1 cellular context compared by ENCODE assay signal in genomic region chr22:33920927-33921575, GRCh38.
A peak's percentile ranks its signal among the peaks of the same experiment; 100 is the strongest.
TF ChIP-seq lines count a peak whose summit lies in the region.

No MANE protein-coding gene starts in this region.

TF ChIP-seq in K562, 482 proteins besides CTCF, POLR2A, EP300 and RAD21 (continued from another document):
- TF ChIP-seq, protein P1, sequence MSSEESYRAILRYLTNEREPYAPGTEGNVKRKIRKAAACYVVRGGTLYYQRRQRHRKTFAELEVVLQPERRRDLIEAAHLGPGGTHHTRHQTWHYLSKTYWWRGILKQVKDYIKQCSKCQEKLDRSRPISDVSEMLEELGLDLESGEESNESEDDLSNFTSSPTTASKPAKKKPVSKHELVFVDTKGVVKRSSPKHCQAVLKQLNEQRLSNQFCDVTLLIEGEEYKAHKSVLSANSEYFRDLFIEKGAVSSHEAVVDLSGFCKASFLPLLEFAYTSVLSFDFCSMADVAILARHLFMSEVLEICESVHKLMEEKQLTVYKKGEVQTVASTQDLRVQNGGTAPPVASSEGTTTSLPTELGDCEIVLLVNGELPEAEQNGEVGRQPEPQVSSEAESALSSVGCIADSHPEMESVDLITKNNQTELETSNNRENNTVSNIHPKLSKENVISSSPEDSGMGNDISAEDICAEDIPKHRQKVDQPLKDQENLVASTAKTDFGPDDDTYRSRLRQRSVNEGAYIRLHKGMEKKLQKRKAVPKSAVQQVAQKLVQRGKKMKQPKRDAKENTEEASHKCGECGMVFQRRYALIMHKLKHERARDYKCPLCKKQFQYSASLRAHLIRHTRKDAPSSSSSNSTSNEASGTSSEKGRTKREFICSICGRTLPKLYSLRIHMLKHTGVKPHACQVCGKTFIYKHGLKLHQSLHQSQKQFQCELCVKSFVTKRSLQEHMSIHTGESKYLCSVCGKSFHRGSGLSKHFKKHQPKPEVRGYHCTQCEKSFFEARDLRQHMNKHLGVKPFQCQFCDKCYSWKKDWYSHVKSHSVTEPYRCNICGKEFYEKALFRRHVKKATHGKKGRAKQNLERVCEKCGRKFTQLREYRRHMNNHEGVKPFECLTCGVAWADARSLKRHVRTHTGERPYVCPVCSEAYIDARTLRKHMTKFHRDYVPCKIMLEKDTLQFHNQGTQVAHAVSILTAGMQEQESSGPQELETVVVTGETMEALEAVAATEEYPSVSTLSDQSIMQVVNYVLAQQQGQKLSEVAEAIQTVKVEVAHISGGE (CRISPR knock-in tag; IDR thresholded peaks at IDR 0.05), result no peak
- TF ChIP-seq POLR2G (IDR thresholded peaks at IDR 0.05; ENCODE audit: low read depth, low read length), result 0 out of 2 replicates have a peak, but pooled peaks have one; percentile 37
- TF ChIP-seq TEAD1 (CRISPR knock-in tag; IDR thresholded peaks at IDR 0.05), result no peak
- TF ChIP-seq U2AF1 (optimal IDR thresholded peaks at IDR 0.05; ENCODE audit: low read depth, low read length), result no peak
- TF ChIP-seq ZNF785 (CRISPR knock-in tag; IDR thresholded peaks at IDR 0.05), result no peak
- no peak for TF ChIP-seq THRAP3 (IDR thresholded peaks at IDR 0.05; ENCODE audit: borderline replicate concordance)
- TF ChIP-seq, protein P2, sequence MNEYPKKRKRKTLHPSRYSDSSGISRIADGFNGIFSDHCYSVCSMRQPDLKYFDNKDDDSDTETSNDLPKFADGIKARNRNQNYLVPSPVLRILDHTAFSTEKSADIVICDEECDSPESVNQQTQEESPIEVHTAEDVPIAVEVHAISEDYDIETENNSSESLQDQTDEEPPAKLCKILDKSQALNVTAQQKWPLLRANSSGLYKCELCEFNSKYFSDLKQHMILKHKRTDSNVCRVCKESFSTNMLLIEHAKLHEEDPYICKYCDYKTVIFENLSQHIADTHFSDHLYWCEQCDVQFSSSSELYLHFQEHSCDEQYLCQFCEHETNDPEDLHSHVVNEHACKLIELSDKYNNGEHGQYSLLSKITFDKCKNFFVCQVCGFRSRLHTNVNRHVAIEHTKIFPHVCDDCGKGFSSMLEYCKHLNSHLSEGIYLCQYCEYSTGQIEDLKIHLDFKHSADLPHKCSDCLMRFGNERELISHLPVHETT (CRISPR knock-in tag; conservative IDR thresholded peaks at IDR 0.05 in 1 of 2, IDR thresholded peaks at IDR 0.05 in 1 of 2), result no peak
- no peak for TF ChIP-seq C11orf30 (IDR thresholded peaks at IDR 0.05; ENCODE audit: low read depth)
- TF ChIP-seq, protein P3, sequence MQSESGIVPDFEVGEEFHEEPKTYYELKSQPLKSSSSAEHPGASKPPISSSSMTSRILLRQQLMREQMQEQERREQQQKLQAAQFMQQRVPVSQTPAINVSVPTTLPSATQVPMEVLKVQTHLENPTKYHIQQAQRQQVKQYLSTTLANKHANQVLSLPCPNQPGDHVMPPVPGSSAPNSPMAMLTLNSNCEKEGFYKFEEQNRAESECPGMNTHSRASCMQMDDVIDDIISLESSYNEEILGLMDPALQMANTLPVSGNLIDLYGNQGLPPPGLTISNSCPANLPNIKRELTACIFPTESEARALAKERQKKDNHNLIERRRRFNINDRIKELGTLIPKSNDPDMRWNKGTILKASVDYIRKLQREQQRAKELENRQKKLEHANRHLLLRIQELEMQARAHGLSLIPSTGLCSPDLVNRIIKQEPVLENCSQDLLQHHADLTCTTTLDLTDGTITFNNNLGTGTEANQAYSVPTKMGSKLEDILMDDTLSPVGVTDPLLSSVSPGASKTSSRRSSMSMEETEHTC (IDR thresholded peaks at IDR 0.05), result no peak
- TF ChIP-seq CTCFL (IDR thresholded peaks at IDR 0.05; ENCODE audit: borderline replicate concordance, insufficient read depth, low read depth, low read length, poor library complexity, severe bottlenecking), result no peak
- TF ChIP-seq NFYB (IDR thresholded peaks at IDR 0.05; ENCODE audit: extremely low read depth, insufficient read length), result peak; percentile 25
- no peak for TF ChIP-seq ZFX (CRISPR knock-in tag; IDR thresholded peaks at IDR 0.05)
- no peak for TF ChIP-seq RBM17 (IDR thresholded peaks at IDR 0.05; ENCODE audit: borderline replicate concordance, low read depth, low read length)
- no peak for TF ChIP-seq HCFC1 (IDR thresholded peaks at IDR 0.05; ENCODE audit: low read depth, low read length)
- no peak for TF ChIP-seq PYGO2 (tag; IDR thresholded peaks at IDR 0.05)
- peak; percentile 48 for TF ChIP-seq HMGN3 (IDR thresholded peaks at IDR 0.05; ENCODE audit: borderline replicate concordance, extremely low read depth, insufficient read length, low read depth, low read length)
- peak; percentile 17 for TF ChIP-seq RBM25 (IDR thresholded peaks at IDR 0.05; ENCODE audit: low read depth, low read length, severe bottlenecking)
- no peak for TF ChIP-seq SREBF1 (IDR thresholded peaks at IDR 0.05; ENCODE audit: borderline replicate concordance, low read depth, low read length)
- TF ChIP-seq DACH1 (IDR thresholded peaks at IDR 0.05; ENCODE audit: partially characterized antibody), result no peak
- no peak for TF ChIP-seq SMARCA4 (IDR thresholded peaks at IDR 0.05)
- TF ChIP-seq HNRNPH1 (optimal IDR thresholded peaks at IDR 0.05; ENCODE audit: low read depth, low read length), result no peak
- TF ChIP-seq CBFA2T3 (IDR thresholded peaks at IDR 0.05), result no peak
- no peak for TF ChIP-seq TAF1 (IDR thresholded peaks at IDR 0.05; ENCODE audit: control insufficient read depth, extremely low read depth, insufficient read depth, low read length, severe bottlenecking)
- TF ChIP-seq, protein P4, sequence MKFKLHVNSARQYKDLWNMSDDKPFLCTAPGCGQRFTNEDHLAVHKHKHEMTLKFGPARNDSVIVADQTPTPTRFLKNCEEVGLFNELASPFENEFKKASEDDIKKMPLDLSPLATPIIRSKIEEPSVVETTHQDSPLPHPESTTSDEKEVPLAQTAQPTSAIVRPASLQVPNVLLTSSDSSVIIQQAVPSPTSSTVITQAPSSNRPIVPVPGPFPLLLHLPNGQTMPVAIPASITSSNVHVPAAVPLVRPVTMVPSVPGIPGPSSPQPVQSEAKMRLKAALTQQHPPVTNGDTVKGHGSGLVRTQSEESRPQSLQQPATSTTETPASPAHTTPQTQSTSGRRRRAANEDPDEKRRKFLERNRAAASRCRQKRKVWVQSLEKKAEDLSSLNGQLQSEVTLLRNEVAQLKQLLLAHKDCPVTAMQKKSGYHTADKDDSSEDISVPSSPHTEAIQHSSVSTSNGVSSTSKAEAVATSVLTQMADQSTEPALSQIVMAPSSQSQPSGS (CRISPR knock-in tag; IDR thresholded peaks at IDR 0.05), result no peak
- TF ChIP-seq ARID3B (CRISPR knock-in tag; IDR thresholded peaks at IDR 0.05; ENCODE audit: borderline replicate concordance), result no peak
- no peak for TF ChIP-seq KLF1 (tag; IDR thresholded peaks at IDR 0.05)
- TF ChIP-seq IFI16 (CRISPR knock-in tag; IDR thresholded peaks at IDR 0.05), result no peak
- no peak for TF ChIP-seq NCOA2 (IDR thresholded peaks at IDR 0.05; ENCODE audit: partially characterized antibody in 2 of 2)
- TF ChIP-seq RCOR1 (IDR thresholded peaks at IDR 0.05; ENCODE audit: borderline replicate concordance in 1 of 2, low read depth in 2 of 2, low read length in 2 of 2), result no peak
- TF ChIP-seq ILK (tag; IDR thresholded peaks at IDR 0.05; ENCODE audit: borderline replicate concordance, low read depth), result no peak
- TF ChIP-seq GATAD2B (IDR thresholded peaks at IDR 0.05; ENCODE audit: borderline replicate concordance), result no peak
- no peak for TF ChIP-seq TCF7L2 (IDR thresholded peaks at IDR 0.05; ENCODE audit: low read depth, low read length)
- TF ChIP-seq ZNF12 (CRISPR knock-in tag; IDR thresholded peaks at IDR 0.05), result no peak
- no peak for TF ChIP-seq ZEB2 (IDR thresholded peaks at IDR 0.05)
- TF ChIP-seq HDGF (IDR thresholded peaks at IDR 0.05), result no peak
- TF ChIP-seq ZNF311 (CRISPR knock-in tag; IDR thresholded peaks at IDR 0.05), result no peak
TF ChIP-seq in K562: peak in this region for 11.
